Comparison of ENCODE assay signal across 10 cellular contexts in the genomic region with DNA sequence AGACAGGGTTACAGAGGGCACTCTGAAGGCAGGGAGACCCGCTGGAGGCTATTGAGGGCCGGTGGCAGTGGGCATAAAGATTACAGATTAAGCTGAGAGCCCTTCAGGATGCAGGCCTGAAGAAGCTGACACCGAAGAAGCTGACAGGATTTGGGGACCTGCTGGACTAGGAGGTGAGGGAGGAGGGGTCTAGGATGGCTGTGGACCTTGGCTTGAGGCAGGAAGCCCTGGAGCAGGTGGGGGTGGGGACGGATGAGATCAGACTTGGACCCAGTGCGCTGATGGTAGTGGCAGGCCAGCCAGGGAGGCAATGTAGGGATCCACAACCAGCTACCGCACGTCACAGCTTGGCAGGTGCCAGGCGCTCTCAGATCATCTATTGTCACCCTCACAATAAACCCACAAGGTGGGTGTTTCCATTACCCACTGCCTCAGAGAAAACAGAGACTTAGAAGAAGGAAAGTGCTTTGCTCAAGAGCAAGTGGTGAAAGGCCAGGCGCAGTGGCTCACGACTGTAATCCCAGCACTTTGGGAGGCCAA. TPM values are rescaled to one million over a fixed set of nuclear protein-coding genes. Genes with fewer than 3 reads are reported as not detected.
DNase-seq lines count a peak whose midpoint lies in the region; ATAC-seq and TF ChIP-seq lines count a peak whose summit lies in the region.
"Had no signal": no experiment of that assay in that cellular context is flagged by ENCODE, and none has a peak within 500 bp of the region (broad histone marks: within the 10 kb centered on the region; RNA-seq: fewer than 3 reads in every experiment).

No MANE protein-coding gene starts in this region.

- H2AFZ ChIP-seq in neural progenitor cell (replicated peaks) (no peak overlapping the region), Karpas-422 (ENCODE audit: low read length) (no peak overlapping the region)

- no peaks in the 10 kb centered on the region for H3K36me3 ChIP-seq in neural progenitor cell
- H3K36me3 ChIP-seq in Karpas-422 (ENCODE audit: insufficient read depth, low read length), result no peaks in the 10 kb centered on the region; the same call in 1 of the 2 replicates

- H3K4me1 ChIP-seq in neural progenitor cell, result peaks cover 19% of the 10 kb centered on the region
- no peaks in the 10 kb centered on the region for H3K4me1 ChIP-seq in Karpas-422 (ENCODE audit: low read length)

- DNase-seq in NCI-H1105 treated with DMSO at 0.1 percent for 48 hours (lab: John Stamatoyannopoulos, UW) (peak; percentile 37), NCI-H1105 (lab: John Stamatoyannopoulos, UW) (no peak), NCI-H2029 treated with DMSO at 0.1 percent for 48 hours (lab: John Stamatoyannopoulos, UW) (peak; percentile 37), neural progenitor cell (ENCODE audit: low spot score) (peak; percentile 37), Karpas-422 (no peak), NCI-H524 treated with DMSO at 0.1 percent for 48 hours (lab: John Stamatoyannopoulos, UW) (no peak)
- no peak for DNase-seq in central memory CD8-positive, alpha-beta T cell (ENCODE audit: low spot score in 2 of 2)
- DNase-seq in stimulated activated CD4-positive, alpha-beta T cell treated with anti-CD3 and anti-CD28 coated beads, Interleukin-1b, Interleukin-23, amount 100 ng/mL, for 48 hours, result no peak
- DNase-seq: pancreas had no signal

- no peaks in the 10 kb centered on the region for H3K9me3 ChIP-seq in neural progenitor cell (ENCODE audit: low read depth)
- H3K9me3 ChIP-seq in Karpas-422 (ENCODE audit: low read length), result no peaks in the 10 kb centered on the region
- H3K9me3 ChIP-seq: pancreas had no signal

- H3F3A ChIP-seq in neural progenitor cell (ENCODE audit: low read depth), result peaks cover 28% of the 10 kb centered on the region

- no peak for ATAC-seq in central memory CD8-positive, alpha-beta T cell (replicated peaks; ENCODE audit: extremely low read depth, poor library complexity, severe bottlenecking)

- no peaks in the 10 kb centered on the region for H3K9me2 ChIP-seq in Karpas-422 (replicated peaks; ENCODE audit: insufficient read depth, low read length)

- H3K27me3 Mint-ChIP-seq in central memory CD8-positive, alpha-beta T cell, result peaks cover 16% of the 10 kb centered on the region
- H3K27me3 Mint-ChIP-seq in neural progenitor cell (ENCODE audit: insufficient read depth, low read depth), result peaks cover 7% of the 10 kb centered on the region

- H3K27ac ChIP-seq in neural progenitor cell (no peak overlapping the region), Karpas-422 (ENCODE audit: low read length) (no peak overlapping the region)
- H3K27ac ChIP-seq: cardiac muscle cell, pancreas had no signal

- peaks cover 42% of the 10 kb centered on the region for H3K4me1 Mint-ChIP-seq in central memory CD8-positive, alpha-beta T cell
- peaks cover 34% of the 10 kb centered on the region for H3K4me1 Mint-ChIP-seq in neural progenitor cell

- peaks cover 3% of the 10 kb centered on the region for H4K20me1 ChIP-seq in neural progenitor cell (ENCODE audit: low read depth)
- peaks cover 7% of the 10 kb centered on the region; the same call in 1 of the 2 replicates for H4K20me1 ChIP-seq in Karpas-422 (ENCODE audit: insufficient read depth, low read depth, low read length)

- H3K9me3 Mint-ChIP-seq in central memory CD8-positive, alpha-beta T cell, result no peaks in the 10 kb centered on the region
- H3K9me3 Mint-ChIP-seq in neural progenitor cell, result no peaks in the 10 kb centered on the region

- H3K4me3 ChIP-seq in neural progenitor cell (peak overlapping the region; percentile 86), Karpas-422 (ENCODE audit: low read length) (no peak overlapping the region)

- H3K27me3 ChIP-seq in neural progenitor cell (no peaks in the 10 kb centered on the region), Karpas-422 (ENCODE audit: low read length) (no peaks in the 10 kb centered on the region)

- H3K4me2 ChIP-seq in neural progenitor cell (peak overlapping the region; percentile 92), Karpas-422 (ENCODE audit: low read depth, low read length, poor library complexity, severe bottlenecking) (no peak overlapping the region)

- H3K79me2 ChIP-seq in neural progenitor cell (ENCODE audit: low read depth) (peaks cover 15% of the 10 kb centered on the region), Karpas-422 (ENCODE audit: low read length) (no peaks in the 10 kb centered on the region)

- peak overlapping the region; percentile 72 for H3K4me3 Mint-ChIP-seq in central memory CD8-positive, alpha-beta T cell
- H3K4me3 Mint-ChIP-seq in neural progenitor cell, result peak overlapping the region; percentile 83

- no peak for TF ChIP-seq CTCF in neural progenitor cell (IDR thresholded peaks at IDR 0.05)

- peaks cover 31% of the 10 kb centered on the region for H3K36me3 Mint-ChIP-seq in central memory CD8-positive, alpha-beta T cell (ENCODE audit: insufficient read depth)
- H3K36me3 Mint-ChIP-seq in neural progenitor cell, result peaks cover 4% of the 10 kb centered on the region

- H3K27ac Mint-ChIP-seq in central memory CD8-positive, alpha-beta T cell (ENCODE audit: low read depth), result peak overlapping the region; percentile 75
- H3K27ac Mint-ChIP-seq in neural progenitor cell, result peak overlapping the region; percentile 78

- H3K9ac ChIP-seq in neural progenitor cell (no peak overlapping the region), Karpas-422 (ENCODE audit: low read length) (no peak overlapping the region)

RNA-seq across cellular contexts. Expression of gene SAMD14, which starts 0.9 kb away (rescaled TPM):
- 8.7 and 27.9 TPM in 2 replicates for total RNA-seq in neural progenitor cell (ENCODE audit: low replicate concordance)
- total RNA-seq in Karpas-422 (2014; rRNA removed; shearing (Covaris generic); ENCODE audit: low replicate concordance), result not detected in 2 replicates

RNA-seq across cellular contexts. Expression of gene PPP1R9B, which starts 19.6 kb away (rescaled TPM):
- total RNA-seq in neural progenitor cell (ENCODE audit: low replicate concordance), result 12.0 and 31.4 TPM in 2 replicates
- 41.0 and 106 TPM in 2 replicates for total RNA-seq in Karpas-422 (2014; rRNA removed; shearing (Covaris generic); ENCODE audit: low replicate concordance)

RNA-seq across cellular contexts. Expression of gene SGCA, which starts 35.0 kb away (rescaled TPM):
- 1.5 TPM in 1 of 2 replicates, not detected in the other for total RNA-seq in neural progenitor cell (ENCODE audit: low replicate concordance)
- not detected in 2 replicates for total RNA-seq in Karpas-422 (2014; rRNA removed; shearing (Covaris generic); ENCODE audit: low replicate concordance)

RNA-seq across cellular contexts. Expression of gene PDK2, which starts 35.7 kb away (rescaled TPM):
- 12.6 and 17.3 TPM in 2 replicates for total RNA-seq in neural progenitor cell (ENCODE audit: low replicate concordance)
- not detected in 2 replicates for total RNA-seq in Karpas-422 (2014; rRNA removed; shearing (Covaris generic); ENCODE audit: low replicate concordance)

Comparison
In these comparisons a context has a peak if more than half of its experiments do, and no peak if none do; other contexts are left out.
1. DNase-seq: peak in NCI-H1105 treated with DMSO at 0.1 percent for 48 hours (single experiment), NCI-H2029 treated with DMSO at 0.1 percent for 48 hours (single experiment) and neural progenitor cell (single experiment); none in NCI-H1105 (single experiment), central memory CD8-positive, alpha-beta T cell (0 of 2), Karpas-422 (single experiment), NCI-H524 treated with DMSO at 0.1 percent for 48 hours (single experiment) and stimulated activated CD4-positive, alpha-beta T cell treated with anti-CD3 and anti-CD28 coated beads, Interleukin-1b, Interleukin-23, amount 100 ng/mL, for 48 hours (single experiment).